ENCODE assay signal across 2 cellular contexts in the genomic region with DNA sequence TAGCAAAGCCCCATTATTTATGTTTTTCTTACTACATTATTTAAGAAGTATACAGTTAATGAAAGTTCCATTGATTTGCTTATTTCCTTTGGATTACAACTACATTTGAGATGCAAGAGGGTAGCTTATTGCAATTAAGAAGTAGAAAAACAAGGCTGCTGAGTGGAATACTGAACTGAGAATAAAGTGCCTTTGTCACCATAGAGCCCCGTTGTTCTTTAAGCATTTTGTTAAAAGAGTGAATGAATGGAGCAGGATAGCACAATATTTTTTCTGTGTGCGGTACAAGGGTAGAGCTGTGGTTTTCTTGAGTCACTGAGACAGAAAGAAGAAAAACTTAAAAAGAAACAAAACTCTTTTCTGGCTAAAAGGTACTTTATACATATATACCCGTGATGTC.
TF ChIP-seq lines count a peak whose summit lies in the region.

No MANE protein-coding gene starts in this region.

TF ChIP-seq in GM23338, 12 proteins besides CTCF, POLR2A, EP300 and RAD21 (continued from another document):
- TF ChIP-seq, protein P1, sequence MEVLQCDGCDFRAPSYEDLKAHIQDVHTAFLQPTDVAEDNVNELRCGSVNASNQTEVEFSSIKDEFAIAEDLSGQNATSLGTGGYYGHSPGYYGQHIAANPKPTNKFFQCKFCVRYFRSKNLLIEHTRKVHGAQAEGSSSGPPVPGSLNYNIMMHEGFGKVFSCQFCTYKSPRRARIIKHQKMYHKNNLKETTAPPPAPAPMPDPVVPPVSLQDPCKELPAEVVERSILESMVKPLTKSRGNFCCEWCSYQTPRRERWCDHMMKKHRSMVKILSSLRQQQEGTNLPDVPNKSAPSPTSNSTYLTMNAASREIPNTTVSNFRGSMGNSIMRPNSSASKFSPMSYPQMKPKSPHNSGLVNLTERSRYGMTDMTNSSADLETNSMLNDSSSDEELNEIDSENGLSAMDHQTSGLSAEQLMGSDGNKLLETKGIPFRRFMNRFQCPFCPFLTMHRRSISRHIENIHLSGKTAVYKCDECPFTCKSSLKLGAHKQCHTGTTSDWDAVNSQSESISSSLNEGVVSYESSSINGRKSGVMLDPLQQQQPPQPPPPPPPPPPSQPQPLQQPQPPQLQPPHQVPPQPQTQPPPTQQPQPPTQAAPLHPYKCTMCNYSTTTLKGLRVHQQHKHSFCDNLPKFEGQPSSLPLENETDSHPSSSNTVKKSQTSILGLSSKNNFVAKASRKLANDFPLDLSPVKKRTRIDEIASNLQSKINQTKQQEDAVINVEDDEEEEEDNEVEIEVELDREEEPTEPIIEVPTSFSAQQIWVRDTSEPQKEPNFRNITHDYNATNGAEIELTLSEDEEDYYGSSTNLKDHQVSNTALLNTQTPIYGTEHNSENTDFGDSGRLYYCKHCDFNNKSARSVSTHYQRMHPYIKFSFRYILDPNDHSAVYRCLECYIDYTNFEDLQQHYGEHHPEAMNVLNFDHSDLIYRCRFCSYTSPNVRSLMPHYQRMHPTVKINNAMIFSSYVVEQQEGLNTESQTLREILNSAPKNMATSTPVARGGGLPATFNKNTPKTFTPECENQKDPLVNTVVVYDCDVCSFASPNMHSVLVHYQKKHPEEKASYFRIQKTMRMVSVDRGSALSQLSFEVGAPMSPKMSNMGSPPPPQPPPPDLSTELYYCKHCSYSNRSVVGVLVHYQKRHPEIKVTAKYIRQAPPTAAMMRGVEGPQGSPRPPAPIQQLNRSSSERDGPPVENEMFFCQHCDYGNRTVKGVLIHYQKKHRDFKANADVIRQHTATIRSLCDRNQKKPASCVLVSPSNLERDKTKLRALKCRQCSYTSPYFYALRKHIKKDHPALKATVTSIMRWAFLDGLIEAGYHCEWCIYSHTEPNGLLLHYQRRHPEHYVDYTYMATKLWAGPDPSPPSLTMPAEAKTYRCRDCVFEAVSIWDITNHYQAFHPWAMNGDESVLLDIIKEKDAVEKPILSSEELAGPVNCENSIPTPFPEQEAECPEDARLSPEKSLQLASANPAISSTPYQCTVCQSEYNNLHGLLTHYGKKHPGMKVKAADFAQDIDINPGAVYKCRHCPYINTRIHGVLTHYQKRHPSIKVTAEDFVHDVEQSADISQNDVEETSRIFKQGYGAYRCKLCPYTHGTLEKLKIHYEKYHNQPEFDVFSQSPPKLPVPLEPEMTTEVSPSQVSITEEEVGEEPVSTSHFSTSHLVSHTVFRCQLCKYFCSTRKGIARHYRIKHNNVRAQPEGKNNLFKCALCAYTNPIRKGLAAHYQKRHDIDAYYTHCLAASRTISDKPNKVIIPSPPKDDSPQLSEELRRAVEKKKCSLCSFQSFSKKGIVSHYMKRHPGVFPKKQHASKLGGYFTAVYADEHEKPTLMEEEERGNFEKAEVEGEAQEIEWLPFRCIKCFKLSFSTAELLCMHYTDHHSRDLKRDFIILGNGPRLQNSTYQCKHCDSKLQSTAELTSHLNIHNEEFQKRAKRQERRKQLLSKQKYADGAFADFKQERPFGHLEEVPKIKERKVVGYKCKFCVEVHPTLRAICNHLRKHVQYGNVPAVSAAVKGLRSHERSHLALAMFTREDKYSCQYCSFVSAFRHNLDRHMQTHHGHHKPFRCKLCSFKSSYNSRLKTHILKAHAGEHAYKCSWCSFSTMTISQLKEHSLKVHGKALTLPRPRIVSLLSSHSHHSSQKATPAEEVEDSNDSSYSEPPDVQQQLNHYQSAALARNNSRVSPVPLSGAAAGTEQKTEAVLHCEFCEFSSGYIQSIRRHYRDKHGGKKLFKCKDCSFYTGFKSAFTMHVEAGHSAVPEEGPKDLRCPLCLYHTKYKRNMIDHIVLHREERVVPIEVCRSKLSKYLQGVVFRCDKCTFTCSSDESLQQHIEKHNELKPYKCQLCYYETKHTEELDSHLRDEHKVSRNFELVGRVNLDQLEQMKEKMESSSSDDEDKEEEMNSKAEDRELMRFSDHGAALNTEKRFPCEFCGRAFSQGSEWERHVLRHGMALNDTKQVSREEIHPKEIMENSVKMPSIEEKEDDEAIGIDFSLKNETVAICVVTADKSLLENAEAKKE (CRISPR knock-in tag; IDR thresholded peaks at IDR 0.05): no peak
- TF ChIP-seq, protein P2, sequence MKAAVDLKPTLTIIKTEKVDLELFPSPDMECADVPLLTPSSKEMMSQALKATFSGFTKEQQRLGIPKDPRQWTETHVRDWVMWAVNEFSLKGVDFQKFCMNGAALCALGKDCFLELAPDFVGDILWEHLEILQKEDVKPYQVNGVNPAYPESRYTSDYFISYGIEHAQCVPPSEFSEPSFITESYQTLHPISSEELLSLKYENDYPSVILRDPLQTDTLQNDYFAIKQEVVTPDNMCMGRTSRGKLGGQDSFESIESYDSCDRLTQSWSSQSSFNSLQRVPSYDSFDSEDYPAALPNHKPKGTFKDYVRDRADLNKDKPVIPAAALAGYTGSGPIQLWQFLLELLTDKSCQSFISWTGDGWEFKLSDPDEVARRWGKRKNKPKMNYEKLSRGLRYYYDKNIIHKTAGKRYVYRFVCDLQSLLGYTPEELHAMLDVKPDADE (IDR thresholded peaks at IDR 0.05): no peak
- TF ChIP-seq CREB1 (CRISPR knock-in tag; IDR thresholded peaks at IDR 0.05; ENCODE audit: low read depth) (no peak), ZNF331 (CRISPR knock-in tag; IDR thresholded peaks at IDR 0.05; ENCODE audit: low read depth) (no peak), EZH2phosphoT487 (IDR thresholded peaks at IDR 0.05; ENCODE audit: unreplicated experiment) (no peak), ZNF114 (CRISPR knock-in tag; IDR thresholded peaks at IDR 0.05) (no peak)

TF ChIP-seq in K562, 482 proteins besides CTCF, POLR2A, EP300 and RAD21:
- TF ChIP-seq, protein P3, sequence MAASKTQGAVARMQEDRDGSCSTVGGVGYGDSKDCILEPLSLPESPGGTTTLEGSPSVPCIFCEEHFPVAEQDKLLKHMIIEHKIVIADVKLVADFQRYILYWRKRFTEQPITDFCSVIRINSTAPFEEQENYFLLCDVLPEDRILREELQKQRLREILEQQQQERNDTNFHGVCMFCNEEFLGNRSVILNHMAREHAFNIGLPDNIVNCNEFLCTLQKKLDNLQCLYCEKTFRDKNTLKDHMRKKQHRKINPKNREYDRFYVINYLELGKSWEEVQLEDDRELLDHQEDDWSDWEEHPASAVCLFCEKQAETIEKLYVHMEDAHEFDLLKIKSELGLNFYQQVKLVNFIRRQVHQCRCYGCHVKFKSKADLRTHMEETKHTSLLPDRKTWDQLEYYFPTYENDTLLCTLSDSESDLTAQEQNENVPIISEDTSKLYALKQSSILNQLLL (CRISPR knock-in tag; IDR thresholded peaks at IDR 0.05; ENCODE audit: borderline replicate concordance): peak; percentile 75; the same call in 1 of the 2 replicates
- TF ChIP-seq CC2D1A (IDR thresholded peaks at IDR 0.05): no peak
